Comparison of ENCODE assay signal across 18 cellular contexts in the genomic region with DNA sequence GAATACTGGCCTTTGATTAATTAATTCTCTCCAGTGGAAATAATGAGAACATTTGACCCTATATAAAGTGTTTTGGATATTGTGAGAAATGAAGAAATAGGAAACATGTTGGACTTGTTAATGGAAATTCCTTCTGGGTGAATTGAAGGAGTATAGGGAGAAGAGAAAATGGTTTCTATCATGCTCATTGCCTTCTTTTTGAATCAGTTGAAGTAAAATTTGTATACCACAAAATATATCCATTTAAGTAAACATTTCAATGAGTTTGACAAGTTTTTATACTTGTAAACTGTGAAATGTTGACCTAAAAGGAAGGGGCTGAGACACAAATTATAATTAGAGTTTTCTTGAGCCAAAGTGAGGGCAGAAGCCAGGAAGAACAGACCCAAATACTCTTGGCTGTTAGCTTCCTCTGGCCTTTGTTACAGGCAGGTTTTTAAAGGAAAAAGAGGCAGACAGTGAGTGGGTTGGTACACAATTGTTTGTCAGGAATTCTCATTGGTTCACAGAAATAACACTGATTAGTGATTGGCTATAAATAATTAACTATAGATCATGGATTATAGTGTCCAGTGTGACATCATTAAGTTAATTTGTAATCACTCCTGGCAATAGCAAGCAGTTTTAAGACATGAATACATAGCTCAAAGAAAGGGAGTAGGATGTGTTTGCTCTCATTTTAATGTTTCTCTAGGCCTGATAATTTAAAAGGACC. TPM values are rescaled to one million over a fixed set of nuclear protein-coding genes. Genes with fewer than 3 reads are reported as not detected.
DNase-seq lines count a peak whose midpoint lies in the region; ATAC-seq, FAIRE-seq and TF ChIP-seq lines count a peak whose summit lies in the region.
"Had no signal": no experiment of that assay in that cellular context is flagged by ENCODE, and none has a peak within 500 bp of the region (broad histone marks: within the 10 kb centered on the region; RNA-seq: fewer than 3 reads in every experiment).

No MANE protein-coding gene starts in this region.

- no peaks in the 10 kb centered on the region for H3K36me3 Mint-ChIP-seq in CD4-positive, alpha-beta memory T cell

- H3K14ac ChIP-seq in mesenchymal stem cell (ENCODE audit: low read length in 2 of 2): no peak overlapping the region

- no peaks in the 10 kb centered on the region for H3K79me2 ChIP-seq in mammary epithelial cell (ENCODE audit: insufficient read depth, low read length)
- H3K79me2 ChIP-seq: parathyroid adenoma had no signal

- H3K9me3 ChIP-seq in A549 (peaks cover 4% of the 10 kb centered on the region; the same call in 1 of the 3 replicates), mammary epithelial cell (replicated peaks; ENCODE audit: insufficient read depth, low read length) (no peaks in the 10 kb centered on the region), mesenchymal stem cell (ENCODE audit: control insufficient read depth, low read length) (no peaks in the 10 kb centered on the region), esophagus muscularis mucosa (no peaks in the 10 kb centered on the region)
- H3K9me3 ChIP-seq in CD4-positive, alpha-beta memory T cell (ENCODE audit: control insufficient read depth in 1 of 2, low read length in 2 of 2): no peaks in the 10 kb centered on the region
- H3K9me3 ChIP-seq: uterus had no signal

- H3K4me3 ChIP-seq in A549 (no peak overlapping the region), mammary epithelial cell (replicated peaks in 1 of 3; ENCODE audit: insufficient read depth in 1 of 3, low read depth in 2 of 3, low read length in 3 of 3) (no peak overlapping the region), mesenchymal stem cell (ENCODE audit: insufficient read depth in 1 of 2, low read depth in 1 of 2, low read length in 2 of 2) (no peak overlapping the region), esophagus muscularis mucosa (no peak overlapping the region)
- H3K4me3 ChIP-seq in CD4-positive, alpha-beta memory T cell (ENCODE audit: low read length in 2 of 2): no peak overlapping the region
- H3K4me3 ChIP-seq: uterus had no signal

- no peak overlapping the region for H3K27ac Mint-ChIP-seq in CD4-positive, alpha-beta memory T cell
- H3K27ac Mint-ChIP-seq: activated CD4-positive, alpha-beta memory T cell treated with anti-CD3 and anti-CD28 coated beads, Interleukin-2, amount 10 ng/mL, durations not matched to agents 7 days and 5 days; activated T-cell treated with anti-CD3 and anti-CD28 coated beads, Interleukin-2, amount 50 U/mL, for 72 hours; stimulated activated naive CD8-positive, alpha-beta T cell treated with anti-CD3 and anti-CD28 coated beads, Interleukin-15, Interleukin-2, amounts not matched to agents 100 ng/mL and 50 ng/mL, for 24 hours had no signal

- TF ChIP-seq CTCF in A549 (IDR thresholded peaks at IDR 0.05): no peak
- TF ChIP-seq CTCF in mammary epithelial cell (conservative IDR thresholded peaks at IDR 0.05 in 1 of 2, IDR thresholded peaks at IDR 0.05 in 1 of 2; ENCODE audit: extremely low read depth in 1 of 2, insufficient read depth in 1 of 2, low read depth in 1 of 2, low read length in 2 of 2): no peak
- no peak for TF ChIP-seq CTCF in esophagus muscularis mucosa (IDR thresholded peaks at IDR 0.05)

- H2AFZ ChIP-seq in mammary epithelial cell (ENCODE audit: low read depth, low read length) (peak overlapping the region; percentile 81), mesenchymal stem cell (ENCODE audit: low read depth, low read length) (no peak overlapping the region)
- H2AFZ ChIP-seq: parathyroid adenoma had no signal

- H3K9me3 Mint-ChIP-seq in CD4-positive, alpha-beta memory T cell: peaks cover 0 to 2% (median 0%) of the 10 kb centered on the region in 8 donors
- H3K9me3 Mint-ChIP-seq: activated CD4-positive, alpha-beta memory T cell treated with anti-CD3 and anti-CD28 coated beads, Interleukin-2, amount 10 ng/mL, durations not matched to agents 7 days and 5 days; stimulated activated naive CD8-positive, alpha-beta T cell treated with anti-CD3 and anti-CD28 coated beads, Interleukin-15, Interleukin-2, amounts not matched to agents 100 ng/mL and 50 ng/mL, for 24 hours had no signal

- H3K9ac ChIP-seq in mammary epithelial cell (ENCODE audit: insufficient read depth, low read length): no peak overlapping the region
- no peak overlapping the region for H3K9ac ChIP-seq in mesenchymal stem cell (ENCODE audit: low read length)
- H3K9ac ChIP-seq: parathyroid adenoma had no signal

- no peaks in the 10 kb centered on the region for H3K36me3 ChIP-seq in mammary epithelial cell (ENCODE audit: insufficient read depth, low read length)
- no peaks in the 10 kb centered on the region for H3K36me3 ChIP-seq in mesenchymal stem cell (ENCODE audit: control insufficient read depth in 1 of 2, insufficient read depth in 2 of 2, low read depth in 1 of 2, low read length in 2 of 2)
- no peaks in the 10 kb centered on the region for H3K36me3 ChIP-seq in CD4-positive, alpha-beta memory T cell (ENCODE audit: insufficient read depth, low read length)
- H3K36me3 ChIP-seq in esophagus muscularis mucosa: no peaks in the 10 kb centered on the region
- H3K36me3 ChIP-seq: uterus had no signal

- intact Hi-C loops in mammary epithelial cell (cut with micrococcal nuclease) (no loop called here), esophagus muscularis mucosa (cut with DNase I) (no loop called here)
- intact Hi-C loops in CD4-positive, alpha-beta memory T cell (cut with micrococcal nuclease): no loop called here

- dilution Hi-C loops in mammary epithelial cell (cut with HindIII; ENCODE audit: low sequenced_read_pairs): no loop called here

- no peak overlapping the region for H2AK5ac ChIP-seq in mesenchymal stem cell (ENCODE audit: low read length, severe bottlenecking)

- H3K4me3 Mint-ChIP-seq in CD4-positive, alpha-beta memory T cell: no peak overlapping the region
- H3K4me3 Mint-ChIP-seq: activated CD4-positive, alpha-beta memory T cell treated with anti-CD3 and anti-CD28 coated beads, Interleukin-2, amount 10 ng/mL, durations not matched to agents 7 days and 5 days; activated T-cell treated with anti-CD3 and anti-CD28 coated beads, Interleukin-2, amount 50 U/mL, for 72 hours; stimulated activated naive CD8-positive, alpha-beta T cell treated with anti-CD3 and anti-CD28 coated beads, Interleukin-15, Interleukin-2, amounts not matched to agents 100 ng/mL and 50 ng/mL, for 24 hours had no signal

- in situ Hi-C loops in mammary epithelial cell (cut with MboI; ENCODE audit: low sequenced_read_pairs in 2 of 2): no loop called here

- H3K4me1 ChIP-seq in A549 (peaks cover 38% of the 10 kb centered on the region), mammary epithelial cell (ENCODE audit: insufficient read depth, low read length) (peaks cover 13% of the 10 kb centered on the region), mesenchymal stem cell (ENCODE audit: control insufficient read depth, insufficient read depth, low read depth, low read length) (no peaks in the 10 kb centered on the region), esophagus muscularis mucosa (no peaks in the 10 kb centered on the region)
- peaks cover 19% of the 10 kb centered on the region for H3K4me1 ChIP-seq in CD4-positive, alpha-beta memory T cell (ENCODE audit: insufficient read depth, low read length)
- H3K4me1 ChIP-seq: parathyroid adenoma, uterus had no signal

- H2BK12ac ChIP-seq in mesenchymal stem cell (ENCODE audit: low read length in 2 of 2): no peak overlapping the region

- H2BK120ac ChIP-seq in mesenchymal stem cell (ENCODE audit: low read depth, low read length): no peak overlapping the region

- H2BK15ac ChIP-seq in mesenchymal stem cell (ENCODE audit: low read depth, poor library complexity, severe bottlenecking): no peak overlapping the region

- H3K27ac ChIP-seq in A549: peak overlapping the region; percentile 47 to 75
- peak overlapping the region; percentile 68 for H3K27ac ChIP-seq in mammary epithelial cell (ENCODE audit: insufficient read depth, low read depth, low read length)
- peak overlapping the region; percentile 93 for H3K27ac ChIP-seq in mesenchymal stem cell (ENCODE audit: low read length, poor library complexity, severe bottlenecking)
- no peak overlapping the region for H3K27ac ChIP-seq in CD4-positive, alpha-beta memory T cell (ENCODE audit: low read depth, low read length)
- H3K27ac ChIP-seq in esophagus muscularis mucosa (replicated peaks in 1 of 4): no peak overlapping the region
- H3K27ac ChIP-seq: parathyroid adenoma, uterus had no signal

- H4K91ac ChIP-seq in mesenchymal stem cell (ENCODE audit: low read length): no peak overlapping the region

- TF ChIP-seq POLR2A in A549 (IDR thresholded peaks at IDR 0.05; ENCODE audit: low read length): no peak
- no peak for TF ChIP-seq POLR2A in esophagus muscularis mucosa (IDR thresholded peaks at IDR 0.05; ENCODE audit: low read depth)

- H3K4me2 ChIP-seq in A549 (peak overlapping the region; percentile 46), mammary epithelial cell (ENCODE audit: insufficient read depth, low read depth, low read length) (no peak overlapping the region), mesenchymal stem cell (ENCODE audit: low read length, poor library complexity, severe bottlenecking) (no peak overlapping the region)

- H3K27me3 ChIP-seq in mammary epithelial cell (ENCODE audit: insufficient read depth, low read length) (no peaks in the 10 kb centered on the region), mesenchymal stem cell (ENCODE audit: control insufficient read depth in 1 of 2, insufficient read depth in 1 of 2, low read length in 2 of 2) (peaks cover 0 to 6% of the 10 kb centered on the region in 2 experiments), esophagus muscularis mucosa (peaks cover 0 to 3% (median 0%) of the 10 kb centered on the region in 4 donors)
- H3K27me3 ChIP-seq in CD4-positive, alpha-beta memory T cell (ENCODE audit: insufficient read depth, low read length): no peaks in the 10 kb centered on the region
- H3K27me3 ChIP-seq: uterus had no signal

- CTCF ChIA-PET in A549 (lab: Yijun Ruan, JAX): interaction anchor here (1.4 to 1.5 kb wide), 2 partner anchors 23 to 48 kb away, joined by 3 read pairs; no protein-coding TSS in a partner anchor
- CTCF ChIA-PET in mammary epithelial cell (lab: Charles Lee; ENCODE audit: low non-redundant PET): no interaction called here
- CTCF ChIA-PET in CD4-positive, alpha-beta memory T cell (lab: Charles Lee; ENCODE audit: partially characterized antibody): no interaction called here

- POLR2A ChIA-PET in A549 (lab: Yijun Ruan, JAX): no interaction called here
- POLR2A ChIA-PET in CD4-positive, alpha-beta memory T cell (lab: Charles Lee; ENCODE audit: partially characterized antibody): no interaction called here

- TF ChIP-seq EP300 in A549 (IDR thresholded peaks at IDR 0.05) (no peak), esophagus muscularis mucosa (IDR thresholded peaks at IDR 0.05) (no peak)

- H3K4me1 Mint-ChIP-seq in CD4-positive, alpha-beta memory T cell: peaks cover 5 to 26% (median 13%) of the 10 kb centered on the region in 4 donors

- H4K20me1 ChIP-seq in mammary epithelial cell (ENCODE audit: insufficient read depth, low read length): no peaks in the 10 kb centered on the region

- peak overlapping the region in 1 of 2 experiments; percentile 75 for H3K18ac ChIP-seq in mesenchymal stem cell (ENCODE audit: low read depth in 1 of 2, low read length in 2 of 2)

- no peak overlapping the region for H3K4ac ChIP-seq in mesenchymal stem cell (ENCODE audit: low read depth in 1 of 2, low read length in 2 of 2)

- no peak for TF ChIP-seq RAD21 in A549 (conservative IDR thresholded peaks at IDR 0.05 in 1 of 2, IDR thresholded peaks at IDR 0.05 in 1 of 2)

- no peak overlapping the region for H3K23ac ChIP-seq in mesenchymal stem cell (ENCODE audit: low read length in 2 of 2)

- ATAC-seq in A549: peak in 1 of 2 experiments; percentile 75; a peak in 4 of 6 replicates
- ATAC-seq: activated T-cell treated with anti-CD3 and anti-CD28 coated beads, Interleukin-2, amount 50 U/mL, for 72 hours had no signal

- DNase-seq in A549 (ENCODE audit: low read depth in 1 of 2, low spot score in 1 of 2): peak in 1 of 2 experiments; percentile 69
- DNase-seq in HK-2 (ENCODE audit: unreplicated experiment): peak; percentile 13
- DNase-seq in mammary epithelial cell: no peak
- no peak for DNase-seq in mesenchymal stem cell
- DNase-seq in CD4-positive, alpha-beta memory T cell: no peak
- no peak for DNase-seq in esophagus muscularis mucosa (ENCODE audit: extremely low spot score)
- DNase-seq in GF-D8 (lab: John Stamatoyannopoulos, UW): no peak
- DNase-seq in frontal cortex (ENCODE audit: low spot score in 2 of 2): no peak
- DNase-seq: activated CD4-positive, alpha-beta memory T cell treated with anti-CD3 and anti-CD28 coated beads, Interleukin-2, amount 10 ng/mL, durations not matched to agents 7 days and 5 days; activated T-cell treated with anti-CD3 and anti-CD28 coated beads, Interleukin-2, amount 50 U/mL, for 72 hours; glutamatergic neuron; uterus had no signal

- no peaks in the 10 kb centered on the region for H3K79me1 ChIP-seq in mesenchymal stem cell (replicated peaks; ENCODE audit: low read length, poor library complexity, severe bottlenecking)

- H4K8ac ChIP-seq in mesenchymal stem cell (ENCODE audit: low read length): no peak overlapping the region

- no TSS peak for BruUV-seq in mammary epithelial cell (replicated peaks; lab: Mats Ljungman, UMichigan)

- FAIRE-seq in A549 (lab: Jason Lieb, UNC): peak; percentile 89
- FAIRE-seq in frontal cortex (lab: Jason Lieb, UNC): no peak
- FAIRE-seq: GM18507, GM19239, islet of Langerhans had no signal

- H3K27me3 Mint-ChIP-seq in CD4-positive, alpha-beta memory T cell: peaks cover 4 to 5% of the 10 kb centered on the region in 2 donors
- H3K27me3 Mint-ChIP-seq: stimulated activated naive CD8-positive, alpha-beta T cell treated with anti-CD3 and anti-CD28 coated beads, Interleukin-15, Interleukin-2, amounts not matched to agents 100 ng/mL and 50 ng/mL, for 24 hours had no signal

- peak overlapping the region; percentile 51 for H2BK5ac ChIP-seq in mesenchymal stem cell (ENCODE audit: low read depth, low read length, poor library complexity, severe bottlenecking)

RNA-seq across cellular contexts. Expression of a gene that starts 0.8 kb away (rescaled TPM):
- polyA plus RNA-seq in A549 (2011; rRNA removed) (not detected in 2 replicates), A549 (2017; fragmentation: RNase III; extraction: RNeasy Plus Mini Kit Qiagen cat#74134 plus additional on column Dnase treatment) (not detected in 3 replicates), mammary epithelial cell (not detected)
- not detected in 2 replicates for polyA plus RNA-seq in A549 (2012; cell fraction: cytosol; rRNA removed)
- polyA plus RNA-seq in A549 (2012; cell fraction: nucleus; rRNA removed): not detected in 2 replicates
- polyA minus RNA-seq in A549 (2011; rRNA and poly(A)+ RNA removed): not detected in 2 replicates
- total RNA-seq in mammary epithelial cell (not detected), esophagus muscularis mucosa (not detected), frontal cortex (not detected)
- polyA minus RNA-seq in mammary epithelial cell: not detected
- not detected for polyA plus RNA-seq in mesenchymal stem cell (2013, experiment 1 of 2)
- not detected for polyA plus RNA-seq in mesenchymal stem cell (2013, experiment 2 of 2)
- total RNA-seq in CD4-positive, alpha-beta memory T cell: not detected
- polyA plus RNA-seq in CD4-positive, alpha-beta memory T cell: not detected
- total RNA-seq: activated CD4-positive, alpha-beta memory T cell treated with anti-CD3 and anti-CD28 coated beads, Interleukin-2, amount 10 ng/mL, durations not matched to agents 7 days and 5 days; activated T-cell treated with anti-CD3 and anti-CD28 coated beads, Interleukin-2, amount 50 U/mL, for 72 hours had no signal
- polyA plus RNA-seq: esophagus had no signal

RNA-seq across cellular contexts. Expression of a gene that starts 34.2 kb away (rescaled TPM):
- polyA plus RNA-seq in A549 (2011; rRNA removed): 0.27 and 0.44 TPM in 2 replicates
- 0.21 TPM in 1 of 2 replicates, not detected in the other for polyA plus RNA-seq in A549 (2012; cell fraction: cytosol; rRNA removed)
- 0.25 and 0.51 TPM in 2 replicates for polyA plus RNA-seq in A549 (2012; cell fraction: nucleus; rRNA removed)
- polyA plus RNA-seq in A549 (2017; fragmentation: RNase III; extraction: RNeasy Plus Mini Kit Qiagen cat#74134 plus additional on column Dnase treatment): 0.17 TPM in 1 of 3 replicates, not detected in the others
- polyA minus RNA-seq in A549 (2011; rRNA and poly(A)+ RNA removed): not detected in 2 replicates
- total RNA-seq in mammary epithelial cell: under 1 TPM in 1 of 2 donors, not detected in 1; 0.17 TPM
- polyA plus RNA-seq in mammary epithelial cell: 0.15 TPM
- not detected for polyA minus RNA-seq in mammary epithelial cell
- 0.10 TPM for polyA plus RNA-seq in mesenchymal stem cell (2013, experiment 1 of 2)
- 0.12 TPM for polyA plus RNA-seq in mesenchymal stem cell (2013, experiment 2 of 2)
- total RNA-seq in CD4-positive, alpha-beta memory T cell: 1 to 10 TPM; 1.2 to 2.1 TPM
- 1 to 10 TPM in 1 of 2 donors, under 1 TPM in 1; 0.69 to 1.2 TPM for polyA plus RNA-seq in CD4-positive, alpha-beta memory T cell
- total RNA-seq in esophagus muscularis mucosa: 1 to 10 TPM in 2 of 4 donors, under 1 TPM in 2; 0.40 to 2.2 (median 0.91) TPM
- total RNA-seq in frontal cortex: 1.2 TPM

Comparison
In these comparisons a context has a peak if more than half of its experiments do, and no peak if none do; other contexts are left out.
1. H3K27ac ChIP-seq: peak in A549 (2 of 2), mammary epithelial cell (single experiment) and mesenchymal stem cell (single experiment); none in CD4-positive, alpha-beta memory T cell (single experiment) and esophagus muscularis mucosa (0 of 4).